Comparison of ENCODE assay signal across 1 cellular context in genomic region chr10:79258894-79259293, GRCh38.
TF ChIP-seq lines count a peak whose summit lies in the region.

No MANE protein-coding gene starts in this region.

TF ChIP-seq in SK-N-SH treated with all-trans-retinoic acid at 6 μM for 48 hours, 23 proteins besides CTCF, POLR2A, EP300 and RAD21 (continued from another document):
- TF ChIP-seq CSRNP3 (CRISPR knock-in tag; IDR thresholded peaks at IDR 0.05), result no peak
- TF ChIP-seq GLIS3 (CRISPR knock-in tag; IDR thresholded peaks at IDR 0.05), result no peak
- no peak for TF ChIP-seq RARB (CRISPR knock-in tag; IDR thresholded peaks at IDR 0.05)
- TF ChIP-seq SNAI2 (CRISPR knock-in tag; IDR thresholded peaks at IDR 0.05), result no peak
